7 cellular contexts compared by ENCODE assay signal in the genomic region with DNA sequence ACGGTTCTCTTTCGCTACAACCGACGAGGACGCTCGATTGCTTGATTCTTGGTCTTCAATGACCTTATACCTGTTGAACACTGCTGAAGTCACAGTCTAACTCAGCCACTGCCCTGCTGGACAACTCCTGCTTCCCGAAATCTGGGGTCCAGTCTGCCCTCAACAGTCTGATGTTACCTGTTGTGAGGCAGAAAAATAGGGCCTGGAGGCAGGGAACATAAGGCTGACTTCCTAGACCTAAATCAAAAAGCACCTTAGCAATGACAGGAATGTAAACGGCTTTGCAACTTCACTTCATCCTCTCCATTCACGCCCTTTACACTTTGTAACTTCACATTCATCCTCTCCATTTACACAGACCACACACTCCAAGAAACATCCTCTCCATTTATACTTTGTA. TPM values are rescaled to one million over a fixed set of nuclear protein-coding genes. Genes with fewer than 3 reads are reported as not detected.
DNase-seq lines count a peak whose midpoint lies in the region; ATAC-seq and TF ChIP-seq lines count a peak whose summit lies in the region.

No MANE protein-coding gene starts in this region.

- peak overlapping the region; percentile 87 for H3K4me3 Mint-ChIP-seq in activated B cell treated with CpG ODN at 0.5 μM for 24 hours
- peak overlapping the region; percentile 95 for H3K4me3 Mint-ChIP-seq in stimulated activated effector memory CD8-positive, alpha-beta T cell treated with anti-CD3 and anti-CD28 coated beads, Interleukin-12 subunit alpha, Interleukin-12 subunit beta, amount 100 ng/mL, for 72 hours

- DNase-seq in HT-29 (ENCODE audit: low spot score), result peak; percentile 10
- DNase-seq in activated B cell treated with CpG ODN at 0.5 μM for 24 hours, result no peak
- peak; percentile 33 for DNase-seq in iPS DF 19.7 (ENCODE audit: low read depth, low spot score)
- DNase-seq in stimulated activated effector memory CD8-positive, alpha-beta T cell treated with anti-CD3 and anti-CD28 coated beads, Interleukin-12 subunit alpha, Interleukin-12 subunit beta, amount 100 ng/mL, for 72 hours (ENCODE audit: low spot score in 2 of 2), result no peak
- no peak for DNase-seq in germinal center (ENCODE audit: low spot score)
- no peak for DNase-seq in DMS79 treated with DMSO at 0.1 percent for 48 hours (lab: John Stamatoyannopoulos, UW)

- H3K27ac Mint-ChIP-seq in activated B cell treated with CpG ODN at 0.5 μM for 24 hours, result peak overlapping the region; percentile 83
- peak overlapping the region; percentile 99 for H3K27ac Mint-ChIP-seq in stimulated activated effector memory CD8-positive, alpha-beta T cell treated with anti-CD3 and anti-CD28 coated beads, Interleukin-12 subunit alpha, Interleukin-12 subunit beta, amount 100 ng/mL, for 72 hours

- no peaks in the 10 kb centered on the region for H3K27me3 Mint-ChIP-seq in activated B cell treated with CpG ODN at 0.5 μM for 24 hours

- TF ChIP-seq CTCF in activated B cell treated with CpG ODN at 0.5 μM for 24 hours (IDR thresholded peaks at IDR 0.05), result no peak

- CTCF ChIA-PET in activated B cell treated with CpG ODN at 0.5 μM for 24 hours (lab: Charles Lee), result no interaction called here

- peaks cover 4% of the 10 kb centered on the region for H3K36me3 Mint-ChIP-seq in activated B cell treated with CpG ODN at 0.5 μM for 24 hours (ENCODE audit: low read depth)
- peaks cover 13% of the 10 kb centered on the region for H3K36me3 Mint-ChIP-seq in stimulated activated effector memory CD8-positive, alpha-beta T cell treated with anti-CD3 and anti-CD28 coated beads, Interleukin-12 subunit alpha, Interleukin-12 subunit beta, amount 100 ng/mL, for 72 hours

- no peaks in the 10 kb centered on the region for H3K9me3 Mint-ChIP-seq in activated B cell treated with CpG ODN at 0.5 μM for 24 hours
- no peaks in the 10 kb centered on the region for H3K9me3 Mint-ChIP-seq in stimulated activated effector memory CD8-positive, alpha-beta T cell treated with anti-CD3 and anti-CD28 coated beads, Interleukin-12 subunit alpha, Interleukin-12 subunit beta, amount 100 ng/mL, for 72 hours

- intact Hi-C loops in activated B cell treated with CpG ODN at 0.5 μM for 24 hours (cut with micrococcal nuclease), result loop anchor here (1.0 to 5.0 kb wide), 11 partner anchors 19 to 1716 kb away; a partner anchor contains a TSS

- POLR2A ChIA-PET in activated B cell treated with CpG ODN at 0.5 μM for 24 hours (lab: Charles Lee), result interaction anchor here (1.5 kb wide), 1 partner anchor 20 kb away, joined by 3 read pairs; no protein-coding TSS in a partner anchor

- H3K4me1 Mint-ChIP-seq in activated B cell treated with CpG ODN at 0.5 μM for 24 hours, result peaks cover 47% of the 10 kb centered on the region
- peaks cover 40% of the 10 kb centered on the region for H3K4me1 Mint-ChIP-seq in stimulated activated effector memory CD8-positive, alpha-beta T cell treated with anti-CD3 and anti-CD28 coated beads, Interleukin-12 subunit alpha, Interleukin-12 subunit beta, amount 100 ng/mL, for 72 hours

- ATAC-seq in activated B cell treated with CpG ODN at 0.5 μM for 24 hours (ENCODE audit: low read depth) (no peak), GM18907 (IDR thresholded peaks at IDR 0.05; ENCODE audit: unreplicated experiment) (no peak)
- no peak for ATAC-seq in stimulated activated effector memory CD8-positive, alpha-beta T cell treated with anti-CD3 and anti-CD28 coated beads, Interleukin-12 subunit alpha, Interleukin-12 subunit beta, amount 100 ng/mL, for 72 hours

RNA-seq across cellular contexts. Expression of a gene that starts 0.6 kb away (rescaled TPM):
- 23.7 and 25.7 TPM in 2 replicates for total RNA-seq in HT-29 (2014; rRNA removed; shearing (Covaris generic))
- 26.5 and 30.0 TPM in 2 replicates for total RNA-seq in activated B cell treated with CpG ODN at 0.5 μM for 24 hours

RNA-seq across cellular contexts. Expression of a gene that starts 19.1 kb away (rescaled TPM):
- 8.8 and 16.7 TPM in 2 replicates for total RNA-seq in HT-29 (2014; rRNA removed; shearing (Covaris generic))
- total RNA-seq in activated B cell treated with CpG ODN at 0.5 μM for 24 hours, result 26.0 and 28.3 TPM in 2 replicates

RNA-seq across cellular contexts. Expression of a gene that starts 47.7 kb away (rescaled TPM):
- total RNA-seq in HT-29 (2014; rRNA removed; shearing (Covaris generic)), result 0.05 TPM in 1 of 2 replicates, not detected in the other
- not detected in 2 replicates for total RNA-seq in activated B cell treated with CpG ODN at 0.5 μM for 24 hours

Comparison
In these comparisons a context has a peak if more than half of its experiments do, and no peak if none do; other contexts are left out.
1. DNase-seq: peak in HT-29 (single experiment) and iPS DF 19.7 (single experiment); none in activated B cell treated with CpG ODN at 0.5 μM for 24 hours (single experiment), stimulated activated effector memory CD8-positive, alpha-beta T cell treated with anti-CD3 and anti-CD28 coated beads, Interleukin-12 subunit alpha, Interleukin-12 subunit beta, amount 100 ng/mL, for 72 hours (0 of 2), germinal center (single experiment) and DMS79 treated with DMSO at 0.1 percent for 48 hours (single experiment).